In the genomic region with DNA sequence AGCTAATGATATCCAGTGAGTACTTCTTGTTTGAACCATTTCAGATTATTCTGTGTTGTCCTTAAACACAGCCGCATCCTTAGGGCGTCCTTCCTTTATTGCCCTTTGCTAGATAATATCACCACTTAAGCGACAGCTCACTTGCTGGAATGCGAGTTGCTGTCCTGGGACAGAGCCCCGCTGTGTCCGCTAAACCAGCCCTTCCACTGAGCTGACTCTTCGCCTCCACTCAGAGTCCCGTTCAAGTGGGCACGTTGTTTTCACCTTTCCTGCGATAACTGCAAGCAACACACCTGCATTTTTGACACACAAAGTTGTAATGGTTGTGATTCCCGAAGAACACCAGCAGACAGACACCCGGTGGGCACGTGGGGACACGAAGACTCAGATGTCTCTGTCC, we compare ENCODE assay signal across 22 cellular contexts.
"Had no signal": no experiment of that assay in that cellular context is flagged by ENCODE, and none has a peak within 500 bp of the region (broad histone marks: within the 10 kb centered on the region; RNA-seq: fewer than 3 reads in every experiment).

No MANE protein-coding gene starts in this region.

- H3K4me3 Mint-ChIP-seq: activated CD4-positive, alpha-beta T cell treated with anti-CD3 and anti-CD28 coated beads, Interleukin-2, amount 10 ng/mL, durations not matched to agents 7 days and 5 days; activated CD8-positive, alpha-beta T cell treated with anti-CD3 and anti-CD28 coated beads, Interleukin-2, amount 10 ng/mL, durations not matched to agents 7 days and 5 days; activated naive CD4-positive, alpha-beta T cell treated with anti-CD3 and anti-CD28 coated beads, Interleukin-2, amount 50 U/mL, for 24 hours; neural crest cell; stimulated activated naive CD8-positive, alpha-beta T cell treated with anti-CD3 and anti-CD28 coated beads, Interleukin-15, amount 100 ng/mL, for 72 hours; type B pancreatic cell had no signal

- H3K27me3 Mint-ChIP-seq: activated CD4-positive, alpha-beta T cell treated with anti-CD3 and anti-CD28 coated beads, Interleukin-2, amount 10 ng/mL, durations not matched to agents 7 days and 5 days; activated naive CD4-positive, alpha-beta T cell treated with anti-CD3 and anti-CD28 coated beads, Interleukin-2, amount 50 U/mL, for 24 hours; stimulated activated naive CD8-positive, alpha-beta T cell treated with anti-CD3 and anti-CD28 coated beads, Interleukin-15, amount 100 ng/mL, for 72 hours; type B pancreatic cell had no signal

- H3K4me1 Mint-ChIP-seq: neural crest cell; stimulated activated naive CD8-positive, alpha-beta T cell treated with anti-CD3 and anti-CD28 coated beads, Interleukin-15, amount 100 ng/mL, for 72 hours had no signal

- H3K9me3 ChIP-seq: ascending aorta, heart right ventricle, psoas muscle, right lobe of liver had no signal

- H3K4me1 ChIP-seq: ascending aorta, heart right ventricle, psoas muscle, right lobe of liver had no signal

- H3K27ac Mint-ChIP-seq: activated CD4-positive, alpha-beta T cell treated with anti-CD3 and anti-CD28 coated beads, Interleukin-2, amount 10 ng/mL, durations not matched to agents 7 days and 5 days; activated CD8-positive, alpha-beta T cell treated with anti-CD3 and anti-CD28 coated beads, Interleukin-2, amount 10 ng/mL, durations not matched to agents 7 days and 5 days; stimulated activated naive CD8-positive, alpha-beta T cell treated with anti-CD3 and anti-CD28 coated beads, Interleukin-15, amount 100 ng/mL, for 72 hours; type B pancreatic cell had no signal

- H3K9me3 Mint-ChIP-seq: activated CD4-positive, alpha-beta T cell treated with anti-CD3 and anti-CD28 coated beads, Interleukin-2, amount 10 ng/mL, durations not matched to agents 7 days and 5 days; activated naive CD4-positive, alpha-beta T cell treated with anti-CD3 and anti-CD28 coated beads, Interleukin-2, amount 50 U/mL, for 24 hours; neural crest cell; stimulated activated naive CD8-positive, alpha-beta T cell treated with anti-CD3 and anti-CD28 coated beads, Interleukin-15, amount 100 ng/mL, for 72 hours; type B pancreatic cell had no signal

- H3K36me3 ChIP-seq: right lobe of liver had no signal

- H3K36me3 Mint-ChIP-seq: activated naive CD4-positive, alpha-beta T cell treated with anti-CD3 and anti-CD28 coated beads, Interleukin-2, amount 50 U/mL, for 24 hours had no signal

- ATAC-seq: activated CD4-positive, CD25-positive, alpha-beta regulatory T cell treated with anti-CD3 and anti-CD28 coated beads, Interleukin-2, amount 50 U/mL, for 24 hours; activated CD8-positive, alpha-beta T cell treated with anti-CD3 and anti-CD28 coated beads, Interleukin-2, amount 10 ng/mL, durations not matched to agents 7 days and 5 days; SK-N-SH treated with all-trans-retinoic acid at 6 μM for 48 hours; stimulated activated naive CD8-positive, alpha-beta T cell treated with anti-CD3 and anti-CD28 coated beads, Interleukin-15, amount 100 ng/mL, for 72 hours had no signal

- DNase-seq: activated CD4-positive, alpha-beta T cell treated with anti-CD3 and anti-CD28 coated beads, Interleukin-2, amount 10 ng/mL, durations not matched to agents 7 days and 5 days; activated CD8-positive, alpha-beta T cell treated with anti-CD3 and anti-CD28 coated beads, Interleukin-2, amount 10 ng/mL, durations not matched to agents 7 days and 5 days; activated gamma-delta T cell; erythroblast; foreskin melanocyte; heart right ventricle; psoas muscle; right lobe of liver; small intestine; stimulated activated CD4-positive, alpha-beta T cell treated with anti-CD3 and anti-CD28 coated beads, Interleukin-15, amount 100 ng/mL, for 24 hours; stimulated activated CD4-positive, alpha-beta T cell treated with anti-CD3 and anti-CD28 coated beads, Interleukin-2, amount 100 ng/mL, for 48 hours; stimulated activated naive CD8-positive, alpha-beta T cell treated with anti-CD3 and anti-CD28 coated beads, Interleukin-15, amount 100 ng/mL, for 72 hours; T-helper 1 cell; T1000 had no signal

- H3K27ac ChIP-seq: ascending aorta, coronary artery, heart right ventricle, psoas muscle, right lobe of liver had no signal

- H3K27me3 ChIP-seq: ascending aorta, heart right ventricle, right lobe of liver had no signal

- H3K4me3 ChIP-seq: ascending aorta, coronary artery, heart right ventricle, lung, psoas muscle, right lobe of liver had no signal
